11 cellular contexts compared by ENCODE assay signal in the genomic region with DNA sequence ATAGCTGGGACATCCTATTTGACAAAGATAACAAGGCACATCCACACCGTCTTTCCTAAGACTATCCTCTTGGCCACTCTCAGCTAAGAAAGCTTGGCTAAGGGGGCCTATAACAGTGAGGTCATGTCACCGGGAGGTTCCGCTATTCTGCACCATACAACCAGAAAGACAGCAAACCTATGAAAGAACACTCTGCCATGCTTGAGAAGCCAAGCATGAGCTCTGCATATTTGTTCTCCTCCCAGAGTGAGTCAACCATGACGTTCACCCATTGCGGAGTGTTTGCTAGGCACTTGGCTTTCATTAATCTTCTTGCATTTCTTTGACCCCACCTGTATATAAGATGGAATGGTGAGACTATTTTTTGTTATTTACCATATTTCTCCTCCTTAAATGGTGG.
A peak's percentile ranks its signal among the peaks of the same experiment; 100 is the strongest.
DNase-seq lines count a peak whose midpoint lies in the region; ATAC-seq and FAIRE-seq lines count a peak whose summit lies in the region.
"Had no signal": no experiment of that assay in that cellular context is flagged by ENCODE, and none has a peak within 500 bp of the region (broad histone marks: within the 10 kb centered on the region; RNA-seq: fewer than 3 reads in every experiment).

No MANE protein-coding gene starts in this region.

- ATAC-seq in GM21619 (IDR thresholded peaks at IDR 0.05; ENCODE audit: unreplicated experiment), result peak; percentile 92
- peak; percentile 98 for ATAC-seq in HG03442 (IDR thresholded peaks at IDR 0.05; ENCODE audit: unreplicated experiment)
- ATAC-seq in stimulated activated naive CD8-positive, alpha-beta T cell treated with anti-CD3 and anti-CD28 coated beads, Interleukin-15, Interleukin-2, amounts not matched to agents 100 U/mL and 50 U/mL, for 24 hours, result no peak

- FAIRE-seq in GM18507 (lab: Jason Lieb, UNC), result peak; percentile 75

- DNase-seq in GM18507 (ENCODE audit: extremely low spot score, insufficient read length, low read depth) (peak; percentile 2), fibroblast of gingiva (ENCODE audit: low read depth) (peak; percentile 30), NCI-H226 (no peak), ecto neural progenitor cell (ENCODE audit: low spot score) (no peak), NCI-H2227 treated with DMSO at 0.1 percent for 48 hours (lab: John Stamatoyannopoulos, UW) (no peak)
- DNase-seq in stimulated activated naive CD8-positive, alpha-beta T cell treated with anti-CD3 and anti-CD28 coated beads, Interleukin-15, Interleukin-2, amounts not matched to agents 100 U/mL and 50 U/mL, for 24 hours, result no peak
- DNase-seq: immature natural killer cell, NCI-H1436 treated with DMSO at 0.1 percent for 48 hours, occipital lobe had no signal

Comparison
In these comparisons a context has a peak if more than half of its experiments do, and no peak if none do; other contexts are left out.
1. DNase-seq: peak in GM18507 (single experiment) and fibroblast of gingiva (single experiment); none in stimulated activated naive CD8-positive, alpha-beta T cell treated with anti-CD3 and anti-CD28 coated beads, Interleukin-15, Interleukin-2, amounts not matched to agents 100 U/mL and 50 U/mL, for 24 hours (single experiment), NCI-H226 (single experiment), ecto neural progenitor cell (single experiment) and NCI-H2227 treated with DMSO at 0.1 percent for 48 hours (single experiment).